17 cellular contexts compared by ENCODE assay signal in the genomic region with DNA sequence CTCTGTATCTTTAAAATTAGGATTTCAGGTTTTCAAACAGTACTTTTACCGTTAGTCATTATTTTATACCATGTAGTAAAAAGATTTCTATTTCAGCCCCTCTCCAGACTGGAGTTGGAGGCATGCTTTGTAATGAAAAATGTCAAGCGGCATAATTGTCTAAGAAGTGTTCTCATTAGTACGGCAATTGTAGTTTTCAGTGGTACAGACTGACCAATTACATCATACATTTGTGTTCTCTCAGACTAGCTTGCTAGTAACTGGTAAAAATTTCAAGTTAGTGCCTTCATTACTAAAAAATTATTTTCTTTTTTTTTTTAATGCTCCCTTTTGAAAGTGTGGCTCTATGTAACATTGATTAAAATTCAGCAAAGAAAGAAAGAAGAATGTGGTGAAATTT. TPM values are rescaled to one million over a fixed set of nuclear protein-coding genes. Genes with fewer than 3 reads are reported as not detected.
A peak's percentile ranks its signal among the peaks of the same experiment; 100 is the strongest.
DNase-seq lines count a peak whose midpoint lies in the region; ATAC-seq and TF ChIP-seq lines count a peak whose summit lies in the region.
"Had no signal": no experiment of that assay in that cellular context is flagged by ENCODE, and none has a peak within 500 bp of the region (broad histone marks: within the 10 kb centered on the region; RNA-seq: fewer than 3 reads in every experiment).

No MANE protein-coding gene starts in this region.

- H3K4me1 Mint-ChIP-seq in neural progenitor cell: peaks cover 17% of the 10 kb centered on the region

- no peak overlapping the region for H3K27ac Mint-ChIP-seq in neural progenitor cell
- H3K27ac Mint-ChIP-seq: CD14-positive monocyte, GM23338 had no signal

- H3K36me3 ChIP-seq in neural progenitor cell: no peaks in the 10 kb centered on the region

- peak overlapping the region; percentile 98 for H3K27ac ChIP-seq in angular gyrus (ENCODE audit: low read depth, low read length)
- H3K27ac ChIP-seq in neural progenitor cell: no peak overlapping the region
- H3K27ac ChIP-seq in temporal lobe (ENCODE audit: low read depth, low read length): peak overlapping the region; percentile 99
- H3K27ac ChIP-seq: A549, HL-60 had no signal

- ATAC-seq in HG02571 (IDR thresholded peaks at IDR 0.05; ENCODE audit: unreplicated experiment): no peak
- ATAC-seq: A549, GM23338 had no signal

- no peak for TF ChIP-seq CTCF in neural progenitor cell (IDR thresholded peaks at IDR 0.05)

- H3K4me3 ChIP-seq in neural progenitor cell: no peak overlapping the region
- H3K4me3 ChIP-seq: A549, GM23338 had no signal

- no peak overlapping the region for H3K4me3 Mint-ChIP-seq in neural progenitor cell
- H3K4me3 Mint-ChIP-seq: CD14-positive monocyte, GM23338 had no signal

- H3K4me2 ChIP-seq in neural progenitor cell: no peak overlapping the region
- H3K4me2 ChIP-seq: A549, GM23338 had no signal

- peaks cover 8% of the 10 kb centered on the region for H3K79me2 ChIP-seq in neural progenitor cell (ENCODE audit: low read depth)

- no peak overlapping the region for H2AFZ ChIP-seq in neural progenitor cell (replicated peaks)
- H2AFZ ChIP-seq: GM23338 had no signal

- no peaks in the 10 kb centered on the region for H3F3A ChIP-seq in neural progenitor cell (ENCODE audit: low read depth)

- H3K9ac ChIP-seq in neural progenitor cell: peak overlapping the region; percentile 45

- no peaks in the 10 kb centered on the region for H3K27me3 ChIP-seq in neural progenitor cell

- H3K36me3 Mint-ChIP-seq in neural progenitor cell: no peaks in the 10 kb centered on the region

- no peaks in the 10 kb centered on the region for H3K27me3 Mint-ChIP-seq in neural progenitor cell (ENCODE audit: insufficient read depth, low read depth)

- peaks cover 9% of the 10 kb centered on the region for H3K4me1 ChIP-seq in neural progenitor cell

- DNase-seq in globus pallidus (ENCODE audit: low spot score) (peak; percentile 71), neural progenitor cell (ENCODE audit: low spot score) (no peak), kidney glomerular epithelial cell (lab: John Stamatoyannopoulos, UW) (no peak), SW 1271 (lab: John Stamatoyannopoulos, UW) (no peak)
- no peak for DNase-seq in stimulated activated CD4-positive, alpha-beta T cell treated with anti-CD3 and anti-CD28 coated beads, Interleukin-2, amount 100 ng/mL, for 24 hours
- DNase-seq: Caco-2; CD8-positive, alpha-beta memory T cell; DND-41; GDM1; H7 had no signal

- no peaks in the 10 kb centered on the region for H3K9me3 Mint-ChIP-seq in neural progenitor cell
- H3K9me3 Mint-ChIP-seq: CD8-positive, alpha-beta memory T cell; GM23338 had no signal

- no peaks in the 10 kb centered on the region for H4K20me1 ChIP-seq in neural progenitor cell (ENCODE audit: low read depth)

- no peaks in the 10 kb centered on the region for H3K9me3 ChIP-seq in neural progenitor cell (ENCODE audit: low read depth)
- H3K9me3 ChIP-seq: A549, Caco-2 had no signal

RNA-seq across cellular contexts. Expression of a gene that starts 4.5 kb away (rescaled TPM):
- 17.4 and 17.6 TPM in 2 replicates for total RNA-seq in neural progenitor cell (ENCODE audit: low replicate concordance)
- total RNA-seq in temporal lobe: 19.2 TPM

RNA-seq across cellular contexts. Expression of a gene that starts 36.0 kb away (rescaled TPM):
- total RNA-seq in neural progenitor cell (ENCODE audit: low replicate concordance) (0.12 TPM in 1 of 2 replicates, not detected in the other), temporal lobe (38.4 TPM)
- total RNA-seq: CD8-positive, alpha-beta memory T cell had no signal

RNA-seq across cellular contexts. Expression of a gene that starts 36.4 kb away (rescaled TPM):
- 18.5 TPM in 2 replicates for total RNA-seq in neural progenitor cell (ENCODE audit: low replicate concordance)
- total RNA-seq in temporal lobe: 14.3 TPM

RNA-seq across cellular contexts. Expression of a gene that starts 40.5 kb away (rescaled TPM):
- total RNA-seq in neural progenitor cell (ENCODE audit: low replicate concordance): 71.0 and 132 TPM in 2 replicates
- 21.1 TPM for total RNA-seq in temporal lobe

RNA-seq across cellular contexts. Expression of a gene that starts 59.5 kb away (rescaled TPM):
- total RNA-seq in neural progenitor cell (ENCODE audit: low replicate concordance) (2.4 and 5.0 TPM in 2 replicates), temporal lobe (3.7 TPM)

Comparison
In these comparisons a context has a peak if more than half of its experiments do, and no peak if none do; other contexts are left out.
1. RNA of a gene that starts 36.0 kb away (total RNA-seq): 38.4 TPM in temporal lobe (single experiment); 0.12 TPM in neural progenitor cell; every median in the first group is over 10 times any median in the second.